13 cellular contexts compared by ENCODE assay signal in genomic region chr2:97849881-97850540, GRCh38.
DNase-seq lines count a peak whose midpoint lies in the region; ATAC-seq, FAIRE-seq and TF ChIP-seq lines count a peak whose summit lies in the region.
"Had no signal": no experiment of that assay in that cellular context is flagged by ENCODE, and none has a peak within 500 bp of the region (broad histone marks: within the 10 kb centered on the region; RNA-seq: fewer than 3 reads in every experiment).

No MANE protein-coding gene starts in this region.

- POLR2A ChIA-PET in MCF 10A (lab: Yijun Ruan, JAX) (no interaction called here), HepG2 (lab: Yijun Ruan, JAX) (no interaction called here)

- in situ Hi-C loops in astrocyte of the spinal cord (cut with HindIII; ENCODE audit: low sequenced_read_pairs) (no loop called here), HepG2 (cut with HindIII; ENCODE audit: extremely low pct_ligation_motif_present, low pct_unique_long_range_greater_than_20kb) (no loop called here)

- TF ChIP-seq EP300 in HepG2 (IDR thresholded peaks at IDR 0.05; ENCODE audit: low read depth in 2 of 2, low read length in 2 of 2) (no peak), HepG2 (CRISPR knock-in tag; IDR thresholded peaks at IDR 0.05; ENCODE audit: borderline replicate concordance) (no peak)

- CTCF ChIA-PET in MCF 10A (lab: Yijun Ruan, JAX) (no interaction called here), HepG2 (lab: Yijun Ruan, JAX; ENCODE audit: low intra/inter-chr PET ratio, low total read pairs) (no interaction called here)

- intact Hi-C loops in MCF 10A (cut with micrococcal nuclease), result no loop called here
- intact Hi-C loops in breast epithelium (cut with DNase I; ENCODE audit: low total_unique reads), result no loop called here
- intact Hi-C loops in HepG2 (cut with micrococcal nuclease; ENCODE audit: unreplicated experiment), result no loop called here

- no peaks in the 10 kb centered on the region for H3K36me3 ChIP-seq in breast epithelium
- no peaks in the 10 kb centered on the region for H3K36me3 ChIP-seq in right atrium auricular region
- 0 out of 5 replicates have a peak, but pooled peaks cover 0 to 3% of the 10 kb centered on the region in 2 experiments for H3K36me3 ChIP-seq in HepG2 (replicated peaks in 1 of 2; ENCODE audit: control insufficient read depth in 1 of 2, insufficient read depth in 2 of 2, low read length in 2 of 2)
- H3K36me3 ChIP-seq: BE2C had no signal

- TF ChIP-seq CTCF in MCF 10A (IDR thresholded peaks at IDR 0.05; ENCODE audit: unreplicated experiment), result no peak
- TF ChIP-seq CTCF in breast epithelium (IDR thresholded peaks at IDR 0.05), result no peak
- no peak for TF ChIP-seq CTCF in astrocyte of the spinal cord (IDR thresholded peaks at IDR 0.05; ENCODE audit: low read depth, low read length)
- no peak for TF ChIP-seq CTCF in right atrium auricular region (IDR thresholded peaks at IDR 0.05)
- no peak for TF ChIP-seq CTCF in HepG2 (CRISPR knock-in tag; IDR thresholded peaks at IDR 0.05)

- no peak for ATAC-seq in HepG2
- no peak for ATAC-seq in GM18517 (IDR thresholded peaks at IDR 0.05; ENCODE audit: unreplicated experiment)
- ATAC-seq: body of pancreas had no signal

- no peak for FAIRE-seq in urothelium cell line (lab: Jason Lieb, UNC)
- FAIRE-seq in HepG2 (lab: Jason Lieb, UNC), result no peak

- no peaks in the 10 kb centered on the region for H4K20me1 ChIP-seq in HepG2 (ENCODE audit: insufficient read depth, low read length)

- no peaks in the 10 kb centered on the region for H3K79me2 ChIP-seq in HepG2 (ENCODE audit: insufficient read depth, low read length)

- H3K27me3 ChIP-seq in breast epithelium (no peaks in the 10 kb centered on the region), right atrium auricular region (no peaks in the 10 kb centered on the region), HepG2 (ENCODE audit: control insufficient read depth in 1 of 2, insufficient read depth in 2 of 2, low read length in 2 of 2) (no peaks in the 10 kb centered on the region)
- H3K27me3 ChIP-seq: BE2C, body of pancreas had no signal

- 96% methylated on average over 3 of the region's 3 CpGs for WGBS in HepG2 (ENCODE audit: low lambda C conversion rate)

- H3K4me1 Mint-ChIP-seq in MCF 10A (ENCODE audit: insufficient read depth, unreplicated experiment), result peaks cover 25% of the 10 kb centered on the region

- no peak for TF ChIP-seq POLR2A in breast epithelium (IDR thresholded peaks at IDR 0.05)
- TF ChIP-seq POLR2A in HepG2 (IDR thresholded peaks at IDR 0.05; ENCODE audit: insufficient read depth in 1 of 2, low read depth in 2 of 2, low read length in 2 of 2), result no peak

- BruUV-seq in MCF 10A (replicated peaks; lab: Mats Ljungman, UMichigan) (no TSS peak), HepG2 (replicated peaks; lab: Mats Ljungman, UMichigan) (no TSS peak)

- DNase-seq in MCF 10A (ENCODE audit: unreplicated experiment), result peak; percentile 64
- no peak for DNase-seq in breast epithelium (ENCODE audit: low spot score in 2 of 2)
- DNase-seq in HPDE6-E6E7 (ENCODE audit: extremely low spot score), result peak; percentile 43
- DNase-seq in astrocyte of the spinal cord (ENCODE audit: low read depth, low spot score), result peak; percentile 71
- DNase-seq in urothelium cell line (ENCODE audit: low spot score), result peak; percentile 17
- no peak for DNase-seq in right atrium auricular region (ENCODE audit: low spot score)
- DNase-seq in HepG2 (ENCODE audit: low spot score), result no peak
- DNase-seq: BE2C; body of pancreas; foreskin melanocyte; stimulated activated CD4-positive, alpha-beta T cell treated with anti-CD3 and anti-CD28 coated beads, Interleukin-2, amount 100 ng/mL, for 48 hours; T-helper 9 cell had no signal

- H3K4me2 ChIP-seq in HepG2 (ENCODE audit: low read depth, low read length), result no peak overlapping the region

- TF ChIP-seq RAD21 in HepG2 (CRISPR knock-in tag; IDR thresholded peaks at IDR 0.05), result no peak

- no peak overlapping the region for H3K9ac ChIP-seq in HepG2 (ENCODE audit: insufficient read depth, low read depth, low read length)

- no peaks in the 10 kb centered on the region for H3K4me1 ChIP-seq in breast epithelium
- H3K4me1 ChIP-seq in right atrium auricular region, result no peaks in the 10 kb centered on the region
- 0 out of 2 replicates have a peak, but pooled peaks cover 7% of the 10 kb centered on the region for H3K4me1 ChIP-seq in HepG2 (ENCODE audit: insufficient read depth, low read length)
- H3K4me1 ChIP-seq: BE2C had no signal

- H3K4me3 ChIP-seq in breast epithelium (no peak overlapping the region), astrocyte of the spinal cord (ENCODE audit: low read depth, low read length) (no peak overlapping the region), right atrium auricular region (no peak overlapping the region), HepG2 (replicated peaks in 1 of 3; ENCODE audit: insufficient read depth in 1 of 3, low read depth in 2 of 3, low read length in 3 of 3) (no peak overlapping the region)
- H3K4me3 ChIP-seq: body of pancreas had no signal

- no peaks in the 10 kb centered on the region for H3K27me3 Mint-ChIP-seq in MCF 10A (ENCODE audit: insufficient read depth, unreplicated experiment)

- H3K36me3 Mint-ChIP-seq in MCF 10A (ENCODE audit: insufficient read depth, unreplicated experiment), result peaks cover 18% of the 10 kb centered on the region

- H3K27ac Mint-ChIP-seq in MCF 10A (ENCODE audit: low read depth, unreplicated experiment), result peak overlapping the region; percentile 88

- H3K4me3 Mint-ChIP-seq in MCF 10A (ENCODE audit: unreplicated experiment), result peak overlapping the region; percentile 30

- H3K27ac ChIP-seq in breast epithelium (no peak overlapping the region), right atrium auricular region (no peak overlapping the region), HepG2 (ENCODE audit: extremely low read length, insufficient read depth, low read length) (no peak overlapping the region)
- H3K27ac ChIP-seq: body of pancreas had no signal

- H3K9me3 Mint-ChIP-seq in MCF 10A (ENCODE audit: unreplicated experiment), result no peaks in the 10 kb centered on the region

- H3K9me3 ChIP-seq in breast epithelium, result no peaks in the 10 kb centered on the region
- H3K9me3 ChIP-seq in right atrium auricular region, result no peaks in the 10 kb centered on the region
- no peaks in the 10 kb centered on the region for H3K9me3 ChIP-seq in HepG2 (ENCODE audit: low read length)
- H3K9me3 ChIP-seq: BE2C, body of pancreas had no signal

- no peak overlapping the region for H2AFZ ChIP-seq in HepG2 (ENCODE audit: low read length)

TF ChIP-seq in HepG2, 621 proteins besides CTCF, POLR2A, EP300 and RAD21 (continues in another document):
- no peak for TF ChIP-seq ZNF468 (CRISPR knock-in tag; IDR thresholded peaks at IDR 0.05)
- TF ChIP-seq EHMT2 (IDR thresholded peaks at IDR 0.05; ENCODE audit: borderline replicate concordance, low read depth, low read length), result no peak
- TF ChIP-seq ZBTB34 (CRISPR knock-in tag; IDR thresholded peaks at IDR 0.05), result no peak
- TF ChIP-seq ZNF563 (CRISPR knock-in tag; IDR thresholded peaks at IDR 0.05), result no peak
- no peak for TF ChIP-seq KLF15 (CRISPR knock-in tag; IDR thresholded peaks at IDR 0.05; ENCODE audit: borderline replicate concordance)
- no peak for TF ChIP-seq SPEN (CRISPR knock-in tag; IDR thresholded peaks at IDR 0.05; ENCODE audit: low read depth)
- TF ChIP-seq ZNF512 (CRISPR knock-in tag; IDR thresholded peaks at IDR 0.05), result no peak
- TF ChIP-seq TRAFD1 (CRISPR knock-in tag; IDR thresholded peaks at IDR 0.05; ENCODE audit: borderline replicate concordance), result no peak
- TF ChIP-seq MEIS2 (CRISPR knock-in tag; IDR thresholded peaks at IDR 0.05), result no peak
- TF ChIP-seq NFIB (CRISPR knock-in tag; IDR thresholded peaks at IDR 0.05; ENCODE audit: borderline replicate concordance), result no peak
- no peak for TF ChIP-seq CREBL2 (CRISPR knock-in tag; IDR thresholded peaks at IDR 0.05; ENCODE audit: borderline replicate concordance)
- TF ChIP-seq SP5 (CRISPR knock-in tag; IDR thresholded peaks at IDR 0.05; ENCODE audit: borderline replicate concordance, low read depth), result no peak
- no peak for TF ChIP-seq TBX2 (CRISPR knock-in tag; IDR thresholded peaks at IDR 0.05; ENCODE audit: borderline replicate concordance)

Comparison
In these comparisons a context has a peak if more than half of its experiments do, and no peak if none do; other contexts are left out.
1. DNase-seq: peak in MCF 10A (single experiment), HPDE6-E6E7 (single experiment), astrocyte of the spinal cord (single experiment) and urothelium cell line (single experiment); none in breast epithelium (0 of 2), right atrium auricular region (single experiment) and HepG2 (single experiment).